Comparison of ENCODE assay signal across 17 cellular contexts in the genomic region with DNA sequence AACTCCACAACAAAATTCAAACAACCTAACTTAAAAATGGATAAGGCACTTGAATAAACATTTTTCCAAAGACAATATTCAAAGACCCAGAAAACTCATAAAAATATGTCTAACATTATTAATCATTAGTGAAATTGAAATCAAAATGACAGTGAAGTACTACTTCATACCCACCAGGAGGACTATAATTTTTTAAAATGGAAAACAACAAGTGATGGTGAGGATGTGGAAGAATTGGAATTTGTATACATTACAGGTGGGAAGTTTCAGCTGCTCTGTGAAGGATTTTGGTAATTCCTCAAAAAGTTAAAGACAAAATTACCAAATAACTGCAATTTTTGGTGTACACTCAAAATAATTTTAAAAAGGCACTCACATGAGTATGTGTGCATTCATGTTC.
DNase-seq lines count a peak whose midpoint lies in the region; TF ChIP-seq lines count a peak whose summit lies in the region.
"Had no signal": no experiment of that assay in that cellular context is flagged by ENCODE, and none has a peak within 500 bp of the region (broad histone marks: within the 10 kb centered on the region; RNA-seq: fewer than 3 reads in every experiment).

No MANE protein-coding gene starts in this region.

- H3K27me3 ChIP-seq in BE2C = no peaks in the 10 kb centered on the region
- H3K27me3 ChIP-seq: BLaER1 treated with 17β-estradiol and CSF1 and Interleukin-3, amounts not matched to agents 10 nM and 100 nM had no signal

- peak; percentile 23 for TF ChIP-seq CTCF in BE2C (IDR thresholded peaks at IDR 0.05; ENCODE audit: low read depth, low read length)
- peak; percentile 42 for TF ChIP-seq CTCF in endothelial cell (IDR thresholded peaks at IDR 0.05; ENCODE audit: unreplicated experiment)
- peak; percentile 54 for TF ChIP-seq CTCF in mesothelial cell of epicardium (IDR thresholded peaks at IDR 0.05; ENCODE audit: unreplicated experiment)
- peak; percentile 61 for TF ChIP-seq CTCF in type B pancreatic cell (conservative IDR thresholded peaks at IDR 0.05)
- no peak for TF ChIP-seq CTCF in CD14-positive monocyte (IDR thresholded peaks at IDR 0.05)

- H3K4me1 Mint-ChIP-seq in endothelial cell (ENCODE audit: unreplicated experiment) (no peaks in the 10 kb centered on the region), mesothelial cell of epicardium (no peaks in the 10 kb centered on the region), type B pancreatic cell (ENCODE audit: unreplicated experiment) (no peaks in the 10 kb centered on the region), CD14-positive monocyte (no peaks in the 10 kb centered on the region)
- H3K4me1 Mint-ChIP-seq: B cell; CD4-positive, alpha-beta memory T cell; GM23338 had no signal

- peaks cover 10% of the 10 kb centered on the region; the same call in 1 of the 2 replicates for H3K4me1 ChIP-seq in BE2C
- H3K4me1 ChIP-seq: BLaER1 treated with 17β-estradiol and CSF1 and Interleukin-3, amounts not matched to agents 10 nM and 100 nM had no signal

- intact Hi-C loops in CD14-positive monocyte (cut with micrococcal nuclease) = no loop called here

- H3K4me3 ChIP-seq in BE2C (ENCODE audit: low read depth, low read length) = no peak overlapping the region
- H3K4me3 ChIP-seq: BLaER1 treated with 17β-estradiol and CSF1 and Interleukin-3, amounts not matched to agents 10 nM and 100 nM; GM23338 had no signal

- H3K9me3 Mint-ChIP-seq in endothelial cell (ENCODE audit: unreplicated experiment) (no peaks in the 10 kb centered on the region), mesothelial cell of epicardium (peaks cover 14% of the 10 kb centered on the region), type B pancreatic cell (no peaks in the 10 kb centered on the region), CD14-positive monocyte (peaks cover 0 to 5% (median 0%) of the 10 kb centered on the region in 7 donors)
- H3K9me3 Mint-ChIP-seq: GM23338 had no signal

- H3K36me3 Mint-ChIP-seq in endothelial cell (ENCODE audit: low read depth, unreplicated experiment) (no peaks in the 10 kb centered on the region), mesothelial cell of epicardium (no peaks in the 10 kb centered on the region), type B pancreatic cell (no peaks in the 10 kb centered on the region), CD14-positive monocyte (no peaks in the 10 kb centered on the region)
- H3K36me3 Mint-ChIP-seq: CD4-positive, alpha-beta memory T cell had no signal

- H3K9me3 ChIP-seq in BE2C = no peaks in the 10 kb centered on the region
- H3K9me3 ChIP-seq: BLaER1 treated with 17β-estradiol and CSF1 and Interleukin-3, amounts not matched to agents 10 nM and 100 nM had no signal

- H3K4me3 Mint-ChIP-seq in endothelial cell (ENCODE audit: unreplicated experiment) = no peak overlapping the region
- no peak overlapping the region for H3K4me3 Mint-ChIP-seq in mesothelial cell of epicardium
- no peak overlapping the region for H3K4me3 Mint-ChIP-seq in type B pancreatic cell
- H3K4me3 Mint-ChIP-seq in CD14-positive monocyte = no peak overlapping the region
- H3K4me3 Mint-ChIP-seq: B cell; CD4-positive, alpha-beta memory T cell; GM23338; H9 had no signal

- DNase-seq in BE2C (no peak), endothelial cell (ENCODE audit: low spot score) (no peak), mesothelial cell of epicardium (ENCODE audit: low spot score in 2 of 2, unreplicated experiment in 2 of 2) (no peak), type B pancreatic cell (ENCODE audit: extremely low spot score, unreplicated experiment) (no peak), SW480 (ENCODE audit: low spot score) (no peak), CD14-positive monocyte (ENCODE audit: low spot score) (no peak), inferior parietal cortex (ENCODE audit: extremely low spot score) (no peak)
- DNase-seq: Calu3; CD4-positive, alpha-beta memory T cell; COR-L47; DMS53; DMS79 treated with DMSO at 0.1 percent for 48 hours; GF-D8; H9 had no signal

- H3K27ac Mint-ChIP-seq in endothelial cell (ENCODE audit: unreplicated experiment) (no peak overlapping the region), mesothelial cell of epicardium (no peak overlapping the region), type B pancreatic cell (no peak overlapping the region), CD14-positive monocyte (no peak overlapping the region)
- H3K27ac Mint-ChIP-seq: B cell; CD4-positive, alpha-beta memory T cell; GM23338; H9 had no signal

- H3K27me3 Mint-ChIP-seq in endothelial cell (ENCODE audit: unreplicated experiment) (no peaks in the 10 kb centered on the region), mesothelial cell of epicardium (ENCODE audit: low read depth) (no peaks in the 10 kb centered on the region), type B pancreatic cell (no peaks in the 10 kb centered on the region), CD14-positive monocyte (ENCODE audit: low read depth in 3 of 3) (no peaks in the 10 kb centered on the region)
- H3K27me3 Mint-ChIP-seq: B cell; CD4-positive, alpha-beta memory T cell had no signal

- no peaks in the 10 kb centered on the region for H3K36me3 ChIP-seq in BE2C
- H3K36me3 ChIP-seq: BLaER1 treated with 17β-estradiol and CSF1 and Interleukin-3, amounts not matched to agents 10 nM and 100 nM had no signal
